Comparison of ENCODE assay signal across 8 cellular contexts in the genomic region with DNA sequence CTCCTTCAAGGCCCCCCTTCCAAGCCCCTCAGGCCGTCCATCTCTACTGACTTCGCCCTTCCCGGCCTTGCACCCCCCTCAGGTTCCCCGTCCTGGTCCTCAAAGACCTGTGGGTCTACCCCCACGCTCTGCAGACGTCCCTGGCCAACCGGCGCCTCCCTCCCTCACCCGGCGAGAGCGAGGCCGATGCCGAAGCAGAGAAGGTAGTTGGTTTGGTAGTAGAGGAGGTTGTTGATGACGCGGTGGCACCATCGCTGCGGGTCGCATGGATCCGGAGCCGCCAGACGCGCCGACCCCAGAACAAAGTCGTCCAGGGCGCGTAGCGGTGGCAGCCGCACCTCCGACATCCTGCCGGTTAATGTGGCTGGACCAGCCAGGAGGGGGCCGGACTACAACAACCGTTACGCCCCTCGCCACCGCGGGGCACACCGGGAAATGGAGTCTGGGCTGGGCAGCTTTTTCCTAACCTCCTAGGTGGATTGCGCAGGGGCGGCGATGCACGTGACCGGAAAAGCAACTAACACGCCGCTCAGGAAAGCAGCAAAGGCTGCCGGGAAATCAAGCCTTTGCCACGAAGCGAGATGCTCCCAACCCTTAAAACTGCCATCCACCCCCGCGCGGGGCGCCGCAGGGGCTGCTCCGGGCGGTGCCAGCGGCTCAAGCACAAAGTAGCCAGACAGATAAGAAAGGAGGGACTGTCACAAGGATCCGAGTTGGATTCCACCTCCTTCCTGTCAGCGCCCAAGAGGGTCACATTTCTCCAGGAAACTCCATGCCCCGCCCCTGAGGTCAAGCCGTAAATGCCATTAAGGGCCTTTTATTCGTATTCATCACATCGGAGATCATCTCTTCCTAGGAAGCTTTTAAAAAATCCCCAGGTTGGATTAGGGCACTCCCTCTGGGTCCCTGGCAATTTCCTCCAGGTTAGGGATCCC. TPM values are rescaled to one million over a fixed set of nuclear protein-coding genes. Genes with fewer than 3 reads are reported as not detected.
DNase-seq lines count a peak whose midpoint lies in the region; ATAC-seq, FAIRE-seq and TF ChIP-seq lines count a peak whose summit lies in the region.

A gene with protein sequence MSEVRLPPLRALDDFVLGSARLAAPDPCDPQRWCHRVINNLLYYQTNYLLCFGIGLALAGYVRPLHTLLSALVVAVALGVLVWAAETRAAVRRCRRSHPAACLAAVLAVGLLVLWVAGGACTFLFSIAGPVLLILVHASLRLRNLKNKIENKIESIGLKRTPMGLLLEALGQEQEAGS (minus strand): TSS at position 362 of the 935 bp plus-strand sequence. CDS start 15 bp downstream, at position 347.

- peak within 1 kb of the TSS; percentile 42 to 70 for H3K4me3 ChIP-seq in muscle layer of colon (ENCODE audit: low read depth in 1 of 2, low read length in 2 of 2)

- peak within 1 kb of the TSS; percentile 11 for H3K9ac ChIP-seq in muscle layer of colon (ENCODE audit: low read length)

- H3K27me3 ChIP-seq in muscle layer of colon (ENCODE audit: control insufficient read depth in 1 of 2, insufficient read depth in 2 of 2, low read length in 2 of 2), result peaks cover 0 to 7% of the 10 kb centered on the region in 2 donors

- peaks cover 14% of the 10 kb centered on the region for H3K4me1 ChIP-seq in muscle layer of colon (ENCODE audit: insufficient read depth, low read length)

- H3K36me3 ChIP-seq in muscle layer of colon (ENCODE audit: insufficient read depth, low read length), result peaks cover 23% of the 10 kb centered on the region

- peak; percentile 38 for FAIRE-seq in HTR-8/SVneo (lab: Jason Lieb, UNC)

- TF ChIP-seq CTCF in C4-2B (conservative IDR thresholded peaks at IDR 0.05), result no peak

- DNase-seq in HTR-8/SVneo (ENCODE audit: insufficient read length, low spot score) (peak; percentile 80), OCI-M2 (lab: John Stamatoyannopoulos, UW; ENCODE audit: unreplicated experiment) (peak; percentile 85), activated T-helper 1 cell treated with Interleukin-2 at 50 U/mL for 16 hours (ENCODE audit: low read depth) (peak; percentile 82)
- DNase-seq in stimulated activated CD8-positive, alpha-beta memory T cell treated with anti-CD3 and anti-CD28 coated beads, Interleukin-7, amount 100 ng/mL, for 1 hour (ENCODE audit: low read depth in 2 of 2), result peak; percentile 70 to 78

- no peaks in the 10 kb centered on the region for H3K9me3 ChIP-seq in muscle layer of colon (ENCODE audit: low read length)

- H3K27ac ChIP-seq in C4-2B (peak within 1 kb of the TSS; percentile 65), muscle layer of colon (ENCODE audit: low read depth, low read length) (peak within 1 kb of the TSS; percentile 75)

- ATAC-seq in GM19455 (IDR thresholded peaks at IDR 0.05; ENCODE audit: unreplicated experiment) (peak; percentile 75), esophagus mucosa (peak; percentile 88)

RNA-seq across cellular contexts. Expression of the gene that starts here (rescaled TPM):
- total RNA-seq in esophagus mucosa, result 4.8 TPM

Comparison
In these comparisons a context has a peak if more than half of its experiments do, and no peak if none do; other contexts are left out.
1. Peak in every context shown above with its lines: DNase-seq, ATAC-seq, H3K4me3 ChIP-seq and H3K27ac ChIP-seq.